ENCODE assay signal across 11 cellular contexts in the genomic region with DNA sequence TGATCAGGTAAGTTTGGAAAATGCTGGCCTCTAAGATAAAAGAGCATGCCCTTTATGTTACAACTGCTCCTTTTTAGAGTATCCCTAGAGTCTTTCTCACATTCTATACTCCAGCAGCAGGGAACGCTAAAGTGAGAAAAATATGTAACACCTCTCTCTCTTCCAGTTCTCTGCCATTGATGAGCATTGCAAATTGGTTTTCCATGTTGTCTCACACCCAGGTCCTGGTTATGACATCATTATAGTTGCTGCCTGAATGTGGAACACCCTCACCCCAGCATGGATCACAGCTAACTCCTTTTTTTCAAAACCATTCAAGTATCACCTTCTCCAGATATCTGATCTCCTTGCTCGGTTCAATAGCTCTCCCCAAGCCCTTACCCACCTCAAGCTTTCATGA.
"Had no signal": no experiment of that assay in that cellular context is flagged by ENCODE, and none has a peak within 500 bp of the region (broad histone marks: within the 10 kb centered on the region; RNA-seq: fewer than 3 reads in every experiment).

No MANE protein-coding gene starts in this region.

- H3K9me3 ChIP-seq: HAP-1 had no signal

- H3K4me2 ChIP-seq: GM23338 had no signal

- H3K9ac ChIP-seq: GM23248 had no signal

- FAIRE-seq: H1, H54 had no signal

- DNase-seq: GM23248, GOT3, H7, H9, HCEC 1CT, HFFc6 had no signal

- H3K36me3 ChIP-seq: HAP-1 had no signal

- H2AFZ ChIP-seq: GM23248, GM23338 had no signal

- ATAC-seq: GM23338, HCT116 had no signal

- H3K4me3 ChIP-seq: GM23248, GM23338, HAP-1 had no signal

- H3K27ac ChIP-seq: GM23248 had no signal

- H3K4me1 ChIP-seq: HAP-1 had no signal
